ENCODE assay signal across 1 cellular context in genomic region chr17:1998426-1998784, GRCh38.
TF ChIP-seq lines count a peak whose summit lies in the region.

No MANE protein-coding gene starts in this region.

TF ChIP-seq in H1, 55 proteins besides CTCF, POLR2A, EP300 and RAD21:
- no peak for TF ChIP-seq GTF2F1 (IDR thresholded peaks at IDR 0.05; ENCODE audit: borderline replicate concordance, low read depth, low read length)
- TF ChIP-seq BRCA1 (IDR thresholded peaks at IDR 0.05; ENCODE audit: low read depth, low read length), result no peak
- no peak for TF ChIP-seq RXRA (IDR thresholded peaks at IDR 0.05; ENCODE audit: insufficient read depth, low read depth, low read length)
- no peak for TF ChIP-seq FOSL1 (IDR thresholded peaks at IDR 0.05; ENCODE audit: insufficient read depth, low read depth, low read length)
- peak; percentile 80; the same call in 1 of the 2 replicates for TF ChIP-seq KDM1A (IDR thresholded peaks at IDR 0.05; ENCODE audit: borderline replicate concordance, low read length)
- peak; percentile 23; the same call in 1 of the 2 replicates for TF ChIP-seq RBBP5 (IDR thresholded peaks at IDR 0.05; ENCODE audit: borderline replicate concordance, low read depth, low read length)
- TF ChIP-seq KDM4A (IDR thresholded peaks at IDR 0.05; ENCODE audit: low read depth, low read length, severe bottlenecking), result peak; percentile 49
- TF ChIP-seq HDAC2 (IDR thresholded peaks at IDR 0.05; ENCODE audit: borderline replicate concordance in 1 of 2, low read depth in 2 of 2, low read length in 2 of 2), result no peak
- no peak for TF ChIP-seq CHD1 (IDR thresholded peaks at IDR 0.05; ENCODE audit: low read depth, low read length)
